In the genomic region with DNA sequence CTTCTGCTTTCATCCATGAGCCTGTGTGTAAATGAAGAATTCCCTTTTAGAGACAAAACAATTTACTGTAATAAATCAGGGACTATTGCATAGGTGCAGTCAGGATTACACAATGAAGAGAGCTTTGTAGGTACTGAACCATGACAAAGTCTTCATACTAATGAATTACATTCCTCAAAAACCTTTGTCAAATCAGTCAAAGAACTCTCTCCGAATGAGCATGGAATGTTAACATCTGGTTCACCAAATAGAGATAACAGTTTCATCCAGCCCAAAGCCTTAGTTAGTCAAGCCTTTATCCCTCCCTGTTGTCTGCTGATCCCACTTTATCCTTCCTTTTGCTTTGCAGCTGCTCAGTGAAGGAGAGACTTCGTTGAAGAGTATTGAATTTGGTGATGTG, we compare ENCODE assay signal across 15 cellular contexts.
DNase-seq lines count a peak whose midpoint lies in the region; ATAC-seq and TF ChIP-seq lines count a peak whose summit lies in the region.
"Had no signal": no experiment of that assay in that cellular context is flagged by ENCODE, and none has a peak within 500 bp of the region (broad histone marks: within the 10 kb centered on the region; RNA-seq: fewer than 3 reads in every experiment).

No MANE protein-coding gene starts in this region.

- H2BK120ac ChIP-seq in neuronal stem cell (ENCODE audit: low read depth, low read length) = no peak overlapping the region

- no peak overlapping the region for H2BK5ac ChIP-seq in neuronal stem cell (ENCODE audit: low read length)

- H3K14ac ChIP-seq in neuronal stem cell (ENCODE audit: low read length) = no peak overlapping the region

- H2BK12ac ChIP-seq in neuronal stem cell (ENCODE audit: low read length) = no peak overlapping the region

- whole genome bisulfite sequencing in neuronal stem cell (ENCODE audit: extremely low coverage in 2 of 2, insufficient read length in 2 of 2, insufficient replicate concordance in 1 of 2), 2 donors = no CpG with 5 or more reads among the region's 2 CpGs
- 50% methylated on average over 2 of the region's 2 CpGs for WGBS in suprapubic skin

- H4K8ac ChIP-seq in neuronal stem cell (ENCODE audit: low read depth, low read length) = no peak overlapping the region

- no peak for TF ChIP-seq CTCF in BE2C (IDR thresholded peaks at IDR 0.05; ENCODE audit: low read depth, low read length)
- TF ChIP-seq CTCF in suprapubic skin (IDR thresholded peaks at IDR 0.05) = no peak

- H3K4me3 ChIP-seq in adipocyte (ENCODE audit: low read length) = no peak overlapping the region
- H3K4me3 ChIP-seq in neuronal stem cell (ENCODE audit: low read length in 2 of 2) = no peak overlapping the region
- no peak overlapping the region for H3K4me3 ChIP-seq in BE2C (ENCODE audit: low read depth, low read length)
- H3K4me3 ChIP-seq in suprapubic skin = no peak overlapping the region

- H4K91ac ChIP-seq in neuronal stem cell (ENCODE audit: low read depth, low read length, poor library complexity) = no peak overlapping the region

- H3K4me1 ChIP-seq in adipocyte (ENCODE audit: control insufficient read depth, insufficient read depth, low read length) (peaks cover 2% of the 10 kb centered on the region), neuronal stem cell (ENCODE audit: control insufficient read depth in 2 of 2, insufficient read depth in 1 of 2, low read depth in 1 of 2, low read length in 2 of 2) (peaks cover 0 to 15% of the 10 kb centered on the region in 2 donors), BE2C (no peaks in the 10 kb centered on the region), suprapubic skin (no peaks in the 10 kb centered on the region)

- H3K27ac ChIP-seq in neuronal stem cell (replicated peaks; ENCODE audit: low read length) (peak overlapping the region; percentile 72), suprapubic skin (no peak overlapping the region)

- H3K36me3 ChIP-seq in adipocyte (ENCODE audit: control insufficient read depth, insufficient read depth, low read length, severe bottlenecking) (no peaks in the 10 kb centered on the region), neuronal stem cell (replicated peaks in 1 of 2; ENCODE audit: control insufficient read depth in 2 of 2, insufficient read depth in 2 of 2, low read length in 2 of 2) (no peaks in the 10 kb centered on the region), BE2C (no peaks in the 10 kb centered on the region), suprapubic skin (no peaks in the 10 kb centered on the region)

- no peak overlapping the region for H3K23ac ChIP-seq in neuronal stem cell (ENCODE audit: low read depth, low read length, poor library complexity)

- H3K18ac ChIP-seq in neuronal stem cell (ENCODE audit: low read length) = no peak overlapping the region

- no peak for ATAC-seq in GM21529 (IDR thresholded peaks at IDR 0.05; ENCODE audit: unreplicated experiment)

- H2AFZ ChIP-seq in neuronal stem cell (ENCODE audit: low read length) = no peak overlapping the region

- no peaks in the 10 kb centered on the region for H3K27me3 ChIP-seq in adipocyte (replicated peaks; ENCODE audit: control insufficient read depth, insufficient read depth, low read length)
- H3K27me3 ChIP-seq in neuronal stem cell (ENCODE audit: control insufficient read depth in 3 of 3, insufficient read depth in 3 of 3, low read depth in 1 of 3, low read length in 3 of 3) = no peaks in the 10 kb centered on the region
- H3K27me3 ChIP-seq in BE2C = no peaks in the 10 kb centered on the region
- H3K27me3 ChIP-seq in suprapubic skin = no peaks in the 10 kb centered on the region

- H2BK15ac ChIP-seq in neuronal stem cell (ENCODE audit: low read length) = no peak overlapping the region

- DNase-seq in M059J (ENCODE audit: low read depth) (peak; percentile 53), adipocyte (ENCODE audit: low read depth) (peak; percentile 9), glomerular visceral epithelial cell (ENCODE audit: extremely low spot score) (peak; percentile 71), neuronal stem cell (ENCODE audit: low spot score) (peak; percentile 49), BE2C (no peak), suprapubic skin (ENCODE audit: low spot score in 2 of 2) (no peak), COLO668 (lab: John Stamatoyannopoulos, UW; ENCODE audit: unreplicated experiment) (no peak)
- DNase-seq: ACHN, COR-L47, H7, NCI-H1417 treated with DMSO at 0.1 percent for 48 hours, NCI-H2081, NCI-H2227 treated with DMSO at 0.1 percent for 48 hours, NCI-H524 had no signal

- H2AK5ac ChIP-seq in neuronal stem cell (ENCODE audit: low read depth, low read length) = no peak overlapping the region

- H3K9me3 ChIP-seq in adipocyte (ENCODE audit: control insufficient read depth, low read length) (no peaks in the 10 kb centered on the region), neuronal stem cell (replicated peaks in 1 of 2; ENCODE audit: control insufficient read depth in 2 of 2, insufficient read depth in 1 of 2, low read depth in 1 of 2, low read length in 2 of 2) (no peaks in the 10 kb centered on the region), BE2C (no peaks in the 10 kb centered on the region), suprapubic skin (no peaks in the 10 kb centered on the region)

- no peak for TF ChIP-seq EP300 in suprapubic skin (IDR thresholded peaks at IDR 0.05)

- no peaks in the 10 kb centered on the region for H3K79me1 ChIP-seq in neuronal stem cell (ENCODE audit: low read depth, low read length)

- H3K9ac ChIP-seq in adipocyte (ENCODE audit: low read length) (no peak overlapping the region), neuronal stem cell (ENCODE audit: low read depth, low read length, poor library complexity) (no peak overlapping the region)

- TF ChIP-seq POLR2A in suprapubic skin (IDR thresholded peaks at IDR 0.05) = no peak

- no peak overlapping the region for H3K4ac ChIP-seq in neuronal stem cell (ENCODE audit: low read length)

- H3K4me2 ChIP-seq in neuronal stem cell (ENCODE audit: insufficient read depth, low read length, poor library complexity, severe bottlenecking) = no peak overlapping the region

Comparison
In these comparisons a context has a peak if more than half of its experiments do, and no peak if none do; other contexts are left out.
1. DNase-seq: peak in M059J (single experiment), adipocyte (single experiment), glomerular visceral epithelial cell (single experiment) and neuronal stem cell (single experiment); none in BE2C (single experiment), suprapubic skin (0 of 2) and COLO668 (single experiment).